In genomic region chr13:50650936-50651638, GRCh38 we compare ENCODE assay signal across 12 cellular contexts.
DNase-seq lines count a peak whose midpoint lies in the region; ATAC-seq, FAIRE-seq and TF ChIP-seq lines count a peak whose summit lies in the region.
"Had no signal": no experiment of that assay in that cellular context is flagged by ENCODE, and none has a peak within 500 bp of the region (broad histone marks: within the 10 kb centered on the region; RNA-seq: fewer than 3 reads in every experiment).

No MANE protein-coding gene starts in this region.

- no peaks in the 10 kb centered on the region for H3K27me3 ChIP-seq in KMS-11 (ENCODE audit: insufficient read depth, low read depth)
- no peaks in the 10 kb centered on the region for H3K27me3 ChIP-seq in brain microvascular endothelial cell (replicated peaks)

- peak; percentile 13 for DNase-seq in EL
- DNase-seq in brain microvascular endothelial cell: peak; percentile 13
- no peak for DNase-seq in nephron progenitor cell
- DNase-seq in hippocampal formation (lab: John Stamatoyannopoulos, UW): no peak
- no peak for DNase-seq in G401 (ENCODE audit: low spot score)
- DNase-seq in kidney: no peak
- DNase-seq: activated CD8-positive, alpha-beta memory T cell treated with anti-CD3 and anti-CD28 coated beads, Interleukin-2, amount 50 U/mL, for 48 hours; anterior cingulate cortex; NCI-H1436 had no signal

- ATAC-seq in GM18505 (IDR thresholded peaks at IDR 0.05; ENCODE audit: unreplicated experiment): no peak

- H3K9me3 ChIP-seq in kidney (ENCODE audit: control insufficient read depth in 1 of 2, low read length in 2 of 2): no peaks in the 10 kb centered on the region

- H3K9ac ChIP-seq in KMS-11 (peak overlapping the region; percentile 35; the same call in 1 of the 2 replicates), kidney (ENCODE audit: low read length in 2 of 2) (no peak overlapping the region)

- H3K27me3 Mint-ChIP-seq in nephron progenitor cell (ENCODE audit: low read depth, poor library complexity): peaks cover 4% of the 10 kb centered on the region

- peaks cover 34% of the 10 kb centered on the region for H3K4me1 Mint-ChIP-seq in nephron progenitor cell

- H3K27ac ChIP-seq in KMS-11 (peak overlapping the region; percentile 52), brain microvascular endothelial cell (no peak overlapping the region), kidney (ENCODE audit: low read depth in 2 of 2, low read length in 2 of 2) (no peak overlapping the region)

- no peak for TF ChIP-seq POLR2A in GM18505 (IDR thresholded peaks at IDR 0.05; ENCODE audit: borderline replicate concordance, extremely low read depth, insufficient read depth, insufficient read length)

- no peak for TF ChIP-seq CTCF in KMS-11 (conservative IDR thresholded peaks at IDR 0.05; ENCODE audit: low read depth, low read length)
- TF ChIP-seq CTCF in brain microvascular endothelial cell (IDR thresholded peaks at IDR 0.05; ENCODE audit: low read depth, low read length, missing control alignments): no peak
- TF ChIP-seq CTCF in nephron progenitor cell (IDR thresholded peaks at IDR 0.05): no peak
- no peak for TF ChIP-seq CTCF in kidney (IDR thresholded peaks at IDR 0.05; ENCODE audit: borderline replicate concordance, extremely low read depth, insufficient read depth)

- H3K36me3 Mint-ChIP-seq in nephron progenitor cell (ENCODE audit: low read depth): no peaks in the 10 kb centered on the region

- peak overlapping the region; percentile 76 for H3K4me2 ChIP-seq in KMS-11

- no peaks in the 10 kb centered on the region for H4K20me1 ChIP-seq in KMS-11 (ENCODE audit: insufficient read depth)

- H3K79me2 ChIP-seq in KMS-11 (ENCODE audit: insufficient read depth, low read depth): no peaks in the 10 kb centered on the region

- peak overlapping the region; percentile 97 for H3K27ac Mint-ChIP-seq in nephron progenitor cell

- no peaks in the 10 kb centered on the region for H3K36me3 ChIP-seq in KMS-11 (ENCODE audit: insufficient read depth)
- H3K36me3 ChIP-seq in brain microvascular endothelial cell (replicated peaks): no peaks in the 10 kb centered on the region
- H3K36me3 ChIP-seq in kidney (ENCODE audit: control insufficient read depth in 1 of 2, insufficient read depth in 2 of 2, low read length in 2 of 2): no peaks in the 10 kb centered on the region

- H3K4me3 ChIP-seq in KMS-11 (IDR thresholded peaks at IDR 0.05; ENCODE audit: insufficient read depth, low read depth, low read length) (no peak overlapping the region), brain microvascular endothelial cell (ENCODE audit: low read depth, low read length) (no peak overlapping the region), kidney (ENCODE audit: low read length in 2 of 2) (no peak overlapping the region)

- peak overlapping the region; percentile 39; the same call in 1 of the 2 replicates for H2AFZ ChIP-seq in KMS-11 (ENCODE audit: low read depth)

- H3K4me1 ChIP-seq in KMS-11 (ENCODE audit: low read depth, poor library complexity, severe bottlenecking): peaks cover 38% of the 10 kb centered on the region
- H3K4me1 ChIP-seq in kidney (ENCODE audit: control insufficient read depth in 1 of 2, insufficient read depth in 1 of 2, low read depth in 1 of 2, low read length in 2 of 2): no peaks in the 10 kb centered on the region

- peaks cover 6% of the 10 kb centered on the region for H3K9me3 Mint-ChIP-seq in nephron progenitor cell

- in situ Hi-C loops in brain microvascular endothelial cell (cut with HindIII; ENCODE audit: low pct_ligation_motif_present, low sequenced_read_pairs) (no loop called here), G401 (cut with HindIII; ENCODE audit: low sequenced_read_pairs) (no loop called here)

- intact Hi-C loops in kidney (cut with DNase I): no loop called here

- H3K4me3 Mint-ChIP-seq in nephron progenitor cell: peak overlapping the region; percentile 35

- no peak for FAIRE-seq in kidney (lab: Jason Lieb, UNC)
- FAIRE-seq: D721Med had no signal

Comparison
In these comparisons a context has a peak if more than half of its experiments do, and no peak if none do; other contexts are left out.
1. DNase-seq: peak in EL (single experiment) and brain microvascular endothelial cell (single experiment); none in nephron progenitor cell (single experiment), hippocampal formation (0 of 2), G401 (single experiment) and kidney (single experiment).